Comparison of ENCODE assay signal across 1 cellular context in the genomic region with DNA sequence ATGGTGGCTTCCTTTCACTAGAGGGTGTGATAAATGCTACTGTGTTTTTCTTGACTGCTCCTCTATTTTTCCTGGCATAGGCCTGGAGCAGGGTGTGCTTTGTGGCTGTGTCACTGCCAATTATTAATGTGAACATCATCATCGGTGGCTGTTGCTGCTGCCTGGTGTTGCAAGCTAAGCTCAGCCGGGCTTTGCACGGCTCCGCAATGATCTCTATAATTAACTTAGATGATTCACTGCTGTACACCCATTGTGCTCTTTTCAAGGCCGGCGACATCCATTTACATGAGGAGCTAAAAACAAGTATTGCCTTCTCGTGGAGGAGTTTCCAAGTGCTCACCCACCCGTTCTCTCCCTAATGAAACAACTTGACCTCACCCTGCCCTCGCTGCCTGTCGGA.
TF ChIP-seq lines count a peak whose summit lies in the region.

No MANE protein-coding gene starts in this region.

TF ChIP-seq in HepG2, 621 proteins besides CTCF, POLR2A, EP300 and RAD21 (continued from another document):
- no peak for TF ChIP-seq MLXIP (CRISPR knock-in tag; IDR thresholded peaks at IDR 0.05; ENCODE audit: borderline replicate concordance)
- no peak for TF ChIP-seq AGO1 (IDR thresholded peaks at IDR 0.05; ENCODE audit: low read depth, low read length, poor library complexity, severe bottlenecking)
- TF ChIP-seq, protein P1, sequence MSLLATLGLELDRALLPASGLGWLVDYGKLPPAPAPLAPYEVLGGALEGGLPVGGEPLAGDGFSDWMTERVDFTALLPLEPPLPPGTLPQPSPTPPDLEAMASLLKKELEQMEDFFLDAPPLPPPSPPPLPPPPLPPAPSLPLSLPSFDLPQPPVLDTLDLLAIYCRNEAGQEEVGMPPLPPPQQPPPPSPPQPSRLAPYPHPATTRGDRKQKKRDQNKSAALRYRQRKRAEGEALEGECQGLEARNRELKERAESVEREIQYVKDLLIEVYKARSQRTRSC (CRISPR knock-in tag; IDR thresholded peaks at IDR 0.05; ENCODE audit: low read depth): no peak
